8 cellular contexts compared by ENCODE assay signal in the genomic region with DNA sequence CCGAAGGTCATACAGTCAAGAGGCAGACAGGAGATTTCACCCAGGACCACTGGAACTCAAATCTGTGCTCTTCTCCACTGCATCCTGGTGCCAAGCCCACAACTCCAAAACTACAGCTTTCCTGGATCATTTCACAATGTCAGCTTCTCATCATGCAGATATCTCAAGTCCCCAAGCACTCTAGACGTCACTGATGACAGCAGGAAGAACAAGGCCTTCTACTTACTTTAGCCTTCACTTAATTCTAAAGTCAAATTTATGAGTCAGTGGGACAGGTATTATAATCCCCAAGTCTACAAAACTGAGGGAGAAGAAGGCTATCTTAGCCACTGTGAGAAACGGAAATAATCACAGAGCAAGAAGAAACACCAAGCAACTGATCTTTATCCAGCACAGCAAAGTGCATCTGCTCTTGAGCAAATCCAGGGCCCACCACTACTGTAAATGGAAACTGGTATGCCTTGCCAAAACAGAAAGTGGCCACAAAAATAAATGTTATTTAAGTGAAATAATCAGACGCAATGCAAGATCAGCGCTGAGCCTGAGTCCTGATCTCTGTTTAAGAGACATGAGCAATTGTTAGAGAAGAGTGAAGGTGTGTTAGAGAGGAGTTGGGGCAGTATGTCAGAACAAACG. TPM values are rescaled to one million over a fixed set of nuclear protein-coding genes. Genes with fewer than 3 reads are reported as not detected.
A peak's percentile ranks its signal among the peaks of the same experiment; 100 is the strongest.
DNase-seq lines count a peak whose midpoint lies in the region; ATAC-seq and TF ChIP-seq lines count a peak whose summit lies in the region.

No MANE protein-coding gene starts in this region.

- H3K27ac Mint-ChIP-seq in osteocyte (ENCODE audit: unreplicated experiment): peak overlapping the region; percentile 97

- H3K27me3 Mint-ChIP-seq in osteocyte (ENCODE audit: unreplicated experiment): no peaks in the 10 kb centered on the region

- no peak for TF ChIP-seq POLR2A in NB4 (IDR thresholded peaks at IDR 0.05; ENCODE audit: extremely low read depth, insufficient read length)

- H3K27ac ChIP-seq in effector memory CD4-positive, alpha-beta T cell (ENCODE audit: insufficient read depth, low read length, poor library complexity, severe bottlenecking): peak overlapping the region; percentile 91

- DNase-seq in EH (ENCODE audit: low read depth): peak; percentile 32
- DNase-seq in NB4 (ENCODE audit: low read depth): no peak
- DNase-seq in effector memory CD4-positive, alpha-beta T cell: no peak
- no peak for DNase-seq in osteocyte (ENCODE audit: extremely low spot score, unreplicated experiment)
- DNase-seq in Kasumi-1 (lab: John Stamatoyannopoulos, UW): no peak
- no peak for DNase-seq in NCI-H2029 treated with DMSO at 0.1 percent for 48 hours (lab: John Stamatoyannopoulos, UW)
- no peak for DNase-seq in kidney glomerular epithelial cell (lab: John Stamatoyannopoulos, UW)

- TF ChIP-seq CTCF in NB4 (IDR thresholded peaks at IDR 0.05; ENCODE audit: low read depth, low read length) (no peak), osteocyte (IDR thresholded peaks at IDR 0.05) (no peak)

- peaks cover 14% of the 10 kb centered on the region for H3K36me3 Mint-ChIP-seq in osteocyte (ENCODE audit: unreplicated experiment)

- H3K27me3 ChIP-seq in effector memory CD4-positive, alpha-beta T cell (replicated peaks; ENCODE audit: control insufficient read depth, insufficient read depth, low read length, poor library complexity, severe bottlenecking): no peaks in the 10 kb centered on the region

- H3K9me3 ChIP-seq in effector memory CD4-positive, alpha-beta T cell (ENCODE audit: control insufficient read depth, low read length): no peaks in the 10 kb centered on the region

- H3K4me1 ChIP-seq in effector memory CD4-positive, alpha-beta T cell (ENCODE audit: control insufficient read depth, insufficient read depth, low read length, poor library complexity, severe bottlenecking): peaks cover 14% of the 10 kb centered on the region

- peak overlapping the region; percentile 98 for H3K4me3 Mint-ChIP-seq in osteocyte (ENCODE audit: unreplicated experiment)

- peaks cover 34% of the 10 kb centered on the region for H3K4me1 Mint-ChIP-seq in osteocyte (ENCODE audit: unreplicated experiment)

- peak overlapping the region; percentile 72 for H3K4me3 ChIP-seq in NB4 (ENCODE audit: low read depth, low read length)
- H3K4me3 ChIP-seq in effector memory CD4-positive, alpha-beta T cell (ENCODE audit: insufficient read depth, low read depth, low read length, poor library complexity, severe bottlenecking): peak overlapping the region; percentile 83

- H3K9me3 Mint-ChIP-seq in osteocyte (ENCODE audit: unreplicated experiment): no peaks in the 10 kb centered on the region

- ATAC-seq in GM19035 (IDR thresholded peaks at IDR 0.05; ENCODE audit: unreplicated experiment): no peak

- H3K36me3 ChIP-seq in effector memory CD4-positive, alpha-beta T cell (ENCODE audit: control insufficient read depth, insufficient read depth, low read length): peaks cover 5% of the 10 kb centered on the region

RNA-seq across cellular contexts. Expression of a gene that starts 0.9 kb away (rescaled TPM):
- 13.4 and 18.6 TPM in 2 replicates for total RNA-seq in osteocyte
